In genomic region chr7:83410989-83411591, GRCh38 we compare ENCODE assay signal across 8 cellular contexts.
DNase-seq lines count a peak whose midpoint lies in the region; ATAC-seq, FAIRE-seq and TF ChIP-seq lines count a peak whose summit lies in the region.

No MANE protein-coding gene starts in this region.

- H3K4me1 ChIP-seq in K562 (replicated peaks in 1 of 2; ENCODE audit: control insufficient read depth in 2 of 2, insufficient read depth in 2 of 2, low read length in 2 of 2) (no peaks in the 10 kb centered on the region), HepG2 (ENCODE audit: insufficient read depth, low read length) (no peaks in the 10 kb centered on the region)
- H3K4me1 ChIP-seq in CD8-positive, alpha-beta T cell (ENCODE audit: insufficient read depth, low read length): no peaks in the 10 kb centered on the region

- H3K9ac ChIP-seq in K562 (ENCODE audit: insufficient read depth in 1 of 2, low read depth in 2 of 2, low read length in 2 of 2) (no peak overlapping the region), HepG2 (ENCODE audit: insufficient read depth, low read depth, low read length) (no peak overlapping the region)

- H3K27me3 ChIP-seq in K562 (ENCODE audit: control insufficient read depth in 2 of 2, insufficient read depth in 2 of 2, low read length in 2 of 2): no peaks in the 10 kb centered on the region
- no peaks in the 10 kb centered on the region for H3K27me3 ChIP-seq in HepG2 (ENCODE audit: control insufficient read depth in 1 of 2, insufficient read depth in 2 of 2, low read length in 2 of 2)
- no peaks in the 10 kb centered on the region for H3K27me3 ChIP-seq in CD8-positive, alpha-beta T cell (ENCODE audit: insufficient read depth, low read length)

- no peaks in the 10 kb centered on the region for H3K27me3 Mint-ChIP-seq in CD8-positive, alpha-beta T cell (ENCODE audit: low read depth)

- peak; percentile 6 for FAIRE-seq in H54 (lab: Jason Lieb, UNC)
- FAIRE-seq in K562 (lab: Jason Lieb, UNC): no peak
- FAIRE-seq in HepG2 (lab: Jason Lieb, UNC): no peak
- FAIRE-seq in GM12891 (lab: Jason Lieb, UNC): no peak

- DNase-seq in DMS79 treated with DMSO at 0.1 percent for 48 hours (lab: John Stamatoyannopoulos, UW) (peak; percentile 42), H54 (ENCODE audit: insufficient read length, low spot score) (no peak), NCI-H2227 (lab: John Stamatoyannopoulos, UW; ENCODE audit: unreplicated experiment) (peak; percentile 60), K562 (ENCODE audit: extremely low read depth in 1 of 4, low spot score in 3 of 4) (peak; percentile 11 to 36 (median 16)), HepG2 (ENCODE audit: low spot score) (peak; percentile 28), GM12891 (ENCODE audit: insufficient read length, low spot score) (no peak)
- DNase-seq in effector CD8-positive, alpha-beta T cell (lab: John Stamatoyannopoulos, UW): no peak
- no peak for DNase-seq in CD8-positive, alpha-beta T cell

- BruUV-seq in K562 (replicated peaks; lab: Mats Ljungman, UMichigan) (no TSS peak), HepG2 (replicated peaks; lab: Mats Ljungman, UMichigan) (no TSS peak)

- TF ChIP-seq RAD21 in K562 (CRISPR knock-in tag; conservative IDR thresholded peaks at IDR 0.05 in 1 of 2, IDR thresholded peaks at IDR 0.05 in 1 of 2): peak; percentile 29 to 55; a peak in 3 of 4 replicates
- TF ChIP-seq RAD21 in HepG2 (CRISPR knock-in tag; IDR thresholded peaks at IDR 0.05): no peak

- H4K20me1 ChIP-seq in K562 (replicated peaks; ENCODE audit: control insufficient read depth, insufficient read depth, low read length) (no peaks in the 10 kb centered on the region), HepG2 (ENCODE audit: insufficient read depth, low read length) (no peaks in the 10 kb centered on the region; the same call in 1 of the 2 replicates)

- POLR2A ChIA-PET in K562 (lab: Yijun Ruan, JAX) (no interaction called here), HepG2 (lab: Yijun Ruan, JAX) (no interaction called here)
- POLR2A ChIA-PET in CD8-positive, alpha-beta T cell (lab: Charles Lee): interaction anchor here (1.2 kb wide), 1 partner anchor 74 kb away, joined by 3 read pairs; no protein-coding TSS in a partner anchor

- no peaks in the 10 kb centered on the region for H3K4me1 Mint-ChIP-seq in CD8-positive, alpha-beta T cell (ENCODE audit: low read depth)

- no peak overlapping the region for H3K27ac ChIP-seq in K562 (ENCODE audit: extremely low read depth, low read depth, low read length)
- H3K27ac ChIP-seq in HepG2 (ENCODE audit: extremely low read length, insufficient read depth, low read length): no peak overlapping the region
- no peak overlapping the region for H3K27ac ChIP-seq in CD8-positive, alpha-beta T cell (ENCODE audit: low read depth, low read length)

- no peak for TF ChIP-seq POLR2A in H54 (IDR thresholded peaks at IDR 0.05; ENCODE audit: low read depth, low read length)
- no peak for TF ChIP-seq POLR2A in K562 (conservative IDR thresholded peaks at IDR 0.05)
- TF ChIP-seq POLR2A in HepG2 (IDR thresholded peaks at IDR 0.05; ENCODE audit: insufficient read depth in 1 of 2, low read depth in 2 of 2, low read length in 2 of 2): no peak
- no peak for TF ChIP-seq POLR2A in GM12891 (IDR thresholded peaks at IDR 0.05; ENCODE audit: low read depth, low read length)

- H3K4me2 ChIP-seq in K562 (ENCODE audit: insufficient read depth, low read length) (no peak overlapping the region), HepG2 (ENCODE audit: low read depth, low read length) (no peak overlapping the region)

- H3K9me3 Mint-ChIP-seq in CD8-positive, alpha-beta T cell: no peaks in the 10 kb centered on the region

- TF ChIP-seq EP300 in K562 (IDR thresholded peaks at IDR 0.05; ENCODE audit: low read length) (no peak), HepG2 (IDR thresholded peaks at IDR 0.05; ENCODE audit: low read depth in 2 of 2, low read length in 2 of 2) (no peak), HepG2 (CRISPR knock-in tag; IDR thresholded peaks at IDR 0.05; ENCODE audit: borderline replicate concordance) (no peak)

- no peaks in the 10 kb centered on the region for H3K36me3 Mint-ChIP-seq in CD8-positive, alpha-beta T cell

- WGBS in K562 (ENCODE audit: insufficient coverage, low coverage, missing lambda C conversion rate): 2% methylated on average over 3 of the region's 3 CpGs
- 15% methylated on average over 3 of the region's 3 CpGs for WGBS in HepG2 (ENCODE audit: low lambda C conversion rate)

- H2AFZ ChIP-seq in K562 (ENCODE audit: low read depth, low read length): no peak overlapping the region
- no peak overlapping the region for H2AFZ ChIP-seq in HepG2 (ENCODE audit: low read length)

- no peaks in the 10 kb centered on the region for H3K36me3 ChIP-seq in K562 (ENCODE audit: control insufficient read depth, insufficient read depth, low read length)
- H3K36me3 ChIP-seq in HepG2 (replicated peaks in 1 of 2; ENCODE audit: control insufficient read depth in 1 of 2, insufficient read depth in 2 of 2, low read length in 2 of 2): no peaks in the 10 kb centered on the region
- no peaks in the 10 kb centered on the region for H3K36me3 ChIP-seq in CD8-positive, alpha-beta T cell (ENCODE audit: insufficient read depth, low read length)

- intact Hi-C loops in K562 (cut with micrococcal nuclease) (loop anchor here (5.0 kb wide), 2 partner anchors 246 to 1611 kb away; no protein-coding TSS in a partner anchor), HepG2 (cut with micrococcal nuclease; ENCODE audit: unreplicated experiment) (loop anchor here (1.0 to 2.0 kb wide), 3 partner anchors 64 to 245 kb away; no protein-coding TSS in a partner anchor)
- intact Hi-C loops in CD8-positive, alpha-beta T cell (cut with DNase I, micrococcal nuclease): no loop called here

- no peaks in the 10 kb centered on the region for H3K79me2 ChIP-seq in K562 (ENCODE audit: control insufficient read depth, insufficient read depth, low read length)
- H3K79me2 ChIP-seq in HepG2 (ENCODE audit: insufficient read depth, low read length): no peaks in the 10 kb centered on the region

- no peak overlapping the region for H3K4me3 Mint-ChIP-seq in CD8-positive, alpha-beta T cell

- H3K27ac Mint-ChIP-seq in CD8-positive, alpha-beta T cell: no peak overlapping the region

- CTCF ChIA-PET in K562 (lab: Yijun Ruan, JAX; ENCODE audit: low intra/inter-chr PET ratio): interaction anchor here (0.6 kb wide), 1 partner anchor 245 kb away, joined by 3 read pairs; no protein-coding TSS in a partner anchor
- CTCF ChIA-PET in HepG2 (lab: Yijun Ruan, JAX; ENCODE audit: low intra/inter-chr PET ratio, low total read pairs): interaction anchor here (0.8 to 2.2 kb wide), 3 partner anchors 103 to 525 kb away, joined by 3 to 24 read pairs (median 5); no protein-coding TSS in a partner anchor
- CTCF ChIA-PET in CD8-positive, alpha-beta T cell (lab: Charles Lee): no interaction called here

- no peak for ATAC-seq in K562
- no peak for ATAC-seq in HepG2
- ATAC-seq in CD8-positive, alpha-beta T cell: no peak

- TF ChIP-seq CTCF in K562 (IDR thresholded peaks at IDR 0.05 in 2 of 3, conservative IDR thresholded peaks at IDR 0.05 in 1 of 3; ENCODE audit: insufficient read depth in 2 of 3, low read depth in 1 of 3, low read length in 3 of 3) (peak in 2 of 3 experiments; percentile 38 to 50; a peak in 4 of 6 replicates), HepG2 (CRISPR knock-in tag; IDR thresholded peaks at IDR 0.05) (peak; percentile 51)
- no peak for TF ChIP-seq CTCF in CD8-positive, alpha-beta T cell (IDR thresholded peaks at IDR 0.05)

- H3K9me1 ChIP-seq in K562 (ENCODE audit: control insufficient read depth, insufficient read depth, low read length): no peaks in the 10 kb centered on the region

- H3K9me3 ChIP-seq in K562 (replicated peaks; ENCODE audit: control insufficient read depth, insufficient read depth, low read depth, low read length) (no peaks in the 10 kb centered on the region), HepG2 (ENCODE audit: low read length) (no peaks in the 10 kb centered on the region)
- H3K9me3 ChIP-seq in CD8-positive, alpha-beta T cell (ENCODE audit: low read length): no peaks in the 10 kb centered on the region

- in situ Hi-C loops in K562 (cut with MboI): no loop called here
- in situ Hi-C loops in HepG2 (cut with HindIII; ENCODE audit: extremely low pct_ligation_motif_present, low pct_unique_long_range_greater_than_20kb): no loop called here

- H3K4me3 ChIP-seq in K562 (no peak overlapping the region), HepG2 (replicated peaks in 1 of 3; ENCODE audit: insufficient read depth in 1 of 3, low read depth in 2 of 3, low read length in 3 of 3) (no peak overlapping the region)
- H3K4me3 ChIP-seq in CD8-positive, alpha-beta T cell (ENCODE audit: low read depth, low read length): no peak overlapping the region

TF ChIP-seq in K562, 482 proteins besides CTCF, POLR2A, EP300 and RAD21 (continues in another document):
- TF ChIP-seq CBX5 (IDR thresholded peaks at IDR 0.05; ENCODE audit: borderline replicate concordance, low read depth) (no peak), ZNF239 (CRISPR knock-in tag; IDR thresholded peaks at IDR 0.05) (no peak)

TF ChIP-seq in HepG2, 621 proteins besides CTCF, POLR2A, EP300 and RAD21:
- TF ChIP-seq SMC3 (IDR thresholded peaks at IDR 0.05; ENCODE audit: low read length) (peak; percentile 24; the same call in 1 of the 2 replicates), STAG1 (CRISPR knock-in tag; IDR thresholded peaks at IDR 0.05) (peak; percentile 60), ZIK1 (CRISPR knock-in tag; IDR thresholded peaks at IDR 0.05; ENCODE audit: borderline replicate concordance, low read depth) (no peak), ETV5 (CRISPR knock-in tag; IDR thresholded peaks at IDR 0.05; ENCODE audit: borderline replicate concordance) (no peak)

TF ChIP-seq in GM12891, 5 proteins besides CTCF, POLR2A, EP300 and RAD21:
- no peak for TF ChIP-seq POLR2AphosphoS5 (IDR thresholded peaks at IDR 0.05; ENCODE audit: low read depth, low read length)
- TF ChIP-seq SPI1 (IDR thresholded peaks at IDR 0.05; ENCODE audit: low read depth, low read length): no peak
- TF ChIP-seq POU2F2 (IDR thresholded peaks at IDR 0.05; ENCODE audit: low read depth, low read length): no peak
- TF ChIP-seq PAX5 (IDR thresholded peaks at IDR 0.05; ENCODE audit: insufficient read depth, low read length, severe bottlenecking): no peak
- TF ChIP-seq TAF1 (IDR thresholded peaks at IDR 0.05; ENCODE audit: low read depth, low read length): no peak

Comparison
In these comparisons a context has a peak if more than half of its experiments do, and no peak if none do; other contexts are left out.
1. DNase-seq: peak in DMS79 treated with DMSO at 0.1 percent for 48 hours (single experiment), NCI-H2227 (single experiment), K562 (4 of 4) and HepG2 (single experiment); none in H54 (single experiment), effector CD8-positive, alpha-beta T cell (single experiment), CD8-positive, alpha-beta T cell (0 of 7) and GM12891 (single experiment).
2. intact Hi-C loops: an anchor here in K562 (5.0 kb wide) and HepG2 (1.0 to 2.0 kb wide); none called in CD8-positive, alpha-beta T cell.